Comparison of ENCODE assay signal across 13 cellular contexts in genomic region chr5:72552041-72552557, GRCh38. TPM values are rescaled to one million over a fixed set of nuclear protein-coding genes. Genes with fewer than 3 reads are reported as not detected.
DNase-seq lines count a peak whose midpoint lies in the region; ATAC-seq and TF ChIP-seq lines count a peak whose summit lies in the region.
"Had no signal": no experiment of that assay in that cellular context is flagged by ENCODE, and none has a peak within 500 bp of the region (broad histone marks: within the 10 kb centered on the region; RNA-seq: fewer than 3 reads in every experiment).

No MANE protein-coding gene starts in this region.

- H3K27ac ChIP-seq in SJCRH30, result peak overlapping the region; percentile 28
- H3K27ac ChIP-seq: sigmoid colon had no signal

- intact Hi-C loops in mucosa of descending colon (cut with DNase I, micrococcal nuclease), result no loop called here

- H3K36me3 ChIP-seq in SJCRH30, result no peaks in the 10 kb centered on the region
- H3K36me3 ChIP-seq in mucosa of descending colon (ENCODE audit: low read depth), result no peaks in the 10 kb centered on the region
- H3K36me3 ChIP-seq: gastrocnemius medialis, sigmoid colon had no signal

- ATAC-seq in esophagus mucosa (peak; percentile 35), mucosa of descending colon (no peak), HG03135 (IDR thresholded peaks at IDR 0.05; ENCODE audit: unreplicated experiment) (no peak)
- ATAC-seq: gastrocnemius medialis had no signal

- H3K9me3 ChIP-seq in SJCRH30 (replicated peaks) (peaks cover 7% of the 10 kb centered on the region; the same call in 1 of the 2 replicates), mucosa of descending colon (no peaks in the 10 kb centered on the region)
- H3K9me3 ChIP-seq: gastrocnemius medialis, sigmoid colon had no signal

- DNase-seq in GM03348 (ENCODE audit: low spot score), result peak; percentile 46
- peak; percentile 77 to 87 for DNase-seq in SJCRH30
- DNase-seq in renal cortical epithelial cell (ENCODE audit: low read depth), result peak; percentile 86
- no peak for DNase-seq in UCSD-AML1 (lab: John Stamatoyannopoulos, UW; ENCODE audit: unreplicated experiment)
- DNase-seq in mucosa of descending colon, result no peak
- DNase-seq in GM19238 (ENCODE audit: insufficient read length, low spot score), result no peak
- DNase-seq: activated CD4-positive, alpha-beta T cell treated with anti-CD3 and anti-CD28 coated beads for 48 hours; gastrocnemius medialis; NCI-H2171; sigmoid colon; SW 1271 had no signal

- H3K27me3 ChIP-seq in SJCRH30, result no peaks in the 10 kb centered on the region
- H3K27me3 ChIP-seq: gastrocnemius medialis, sigmoid colon had no signal

- H3K4me3 ChIP-seq in SJCRH30 (no peak overlapping the region), mucosa of descending colon (no peak overlapping the region)
- H3K4me3 ChIP-seq: gastrocnemius medialis, sigmoid colon had no signal

- no peak for TF ChIP-seq CTCF in mucosa of descending colon (IDR thresholded peaks at IDR 0.05)

- H3K4me1 ChIP-seq in SJCRH30 (peaks cover 25% of the 10 kb centered on the region), mucosa of descending colon (ENCODE audit: low read depth) (no peaks in the 10 kb centered on the region)

RNA-seq across cellular contexts. Expression of gene ZNF366, which starts 44.9 kb away (rescaled TPM):
- 0.12 and 0.25 TPM in 2 replicates for total RNA-seq in SJCRH30 (2014; rRNA removed; shearing (Covaris generic))
- 1.1 TPM for total RNA-seq in esophagus mucosa
- total RNA-seq in renal cortical epithelial cell, result 0.05 TPM in 1 of 2 replicates, not detected in the other
- total RNA-seq in mucosa of descending colon, result 1 to 10 TPM in 2 of 3 donors, under 1 TPM in 1; 0.96 to 1.6 (median 1.6) TPM

Comparison
In these comparisons a context has a peak if more than half of its experiments do, and no peak if none do; other contexts are left out.
1. DNase-seq: peak in GM03348 (single experiment), SJCRH30 (2 of 2) and renal cortical epithelial cell (single experiment); none in UCSD-AML1 (single experiment), mucosa of descending colon (0 of 3) and GM19238 (single experiment).